9 cellular contexts compared by ENCODE assay signal in genomic region chr19:48616491-48617056, GRCh38. TPM values are rescaled to one million over a fixed set of nuclear protein-coding genes. Genes with fewer than 3 reads are reported as not detected.
A peak's percentile ranks its signal among the peaks of the same experiment; 100 is the strongest.
DNase-seq lines count a peak whose midpoint lies in the region; ATAC-seq and TF ChIP-seq lines count a peak whose summit lies in the region.
"Had no signal": no experiment of that assay in that cellular context is flagged by ENCODE, and none has a peak within 500 bp of the region (broad histone marks: within the 10 kb centered on the region; RNA-seq: fewer than 3 reads in every experiment).

No MANE protein-coding gene starts in this region.

- no peaks in the 10 kb centered on the region for H3K9me3 ChIP-seq in iPS-20b (ENCODE audit: insufficient read depth, low read depth, low read length)
- H3K9me3 ChIP-seq: pancreas had no signal

- peaks cover 4% of the 10 kb centered on the region for H3K27me3 Mint-ChIP-seq in activated naive CD4-positive, alpha-beta T cell treated with anti-CD3 and anti-CD28 coated beads, Interleukin-2, amount 10 ng/mL, durations not matched to agents 7 days and 5 days
- no peaks in the 10 kb centered on the region for H3K27me3 Mint-ChIP-seq in type B pancreatic cell

- no peak for DNase-seq in activated naive CD4-positive, alpha-beta T cell treated with anti-CD3 and anti-CD28 coated beads, Interleukin-2, amount 10 ng/mL, durations not matched to agents 7 days and 5 days
- DNase-seq in activated naive CD4-positive, alpha-beta T cell treated with anti-CD3 and anti-CD28 coated beads, Interleukin-2, amount 50 U/mL, for 16 hours, result no peak
- no peak for DNase-seq in activated naive CD4-positive, alpha-beta T cell treated with anti-CD3 and anti-CD28 coated beads, Interleukin-2, amount 50 U/mL, for 72 hours (ENCODE audit: low spot score in 2 of 2)
- no peak for DNase-seq in type B pancreatic cell (ENCODE audit: extremely low spot score, unreplicated experiment)
- DNase-seq in hypothalamus (lab: John Stamatoyannopoulos, UW), result no peak
- no peak for DNase-seq in NCI-H526 treated with DMSO at 0.1 percent for 48 hours (lab: John Stamatoyannopoulos, UW)
- DNase-seq in NCI-H128 (lab: John Stamatoyannopoulos, UW; ENCODE audit: unreplicated experiment), result no peak

- no peak overlapping the region for H3K27ac ChIP-seq in iPS-20b (ENCODE audit: low read length)
- H3K27ac ChIP-seq: pancreas had no signal

- H3K27me3 ChIP-seq in iPS-20b (ENCODE audit: insufficient read depth, low read length), result no peaks in the 10 kb centered on the region
- H3K27me3 ChIP-seq: pancreas had no signal

- peak overlapping the region; percentile 99; the same call in 1 of the 2 replicates for H3K9ac ChIP-seq in iPS-20b (ENCODE audit: low read depth, low read length)

- H3K36me3 ChIP-seq in iPS-20b (ENCODE audit: insufficient read depth, low read depth, low read length), result peaks cover 35% of the 10 kb centered on the region

- no peaks in the 10 kb centered on the region for H3K9me3 Mint-ChIP-seq in activated naive CD4-positive, alpha-beta T cell treated with anti-CD3 and anti-CD28 coated beads, Interleukin-2, amount 10 ng/mL, durations not matched to agents 7 days and 5 days
- H3K9me3 Mint-ChIP-seq in activated naive CD4-positive, alpha-beta T cell treated with anti-CD3 and anti-CD28 coated beads, Interleukin-2, amount 50 U/mL, for 72 hours, result no peaks in the 10 kb centered on the region
- H3K9me3 Mint-ChIP-seq in type B pancreatic cell, result no peaks in the 10 kb centered on the region

- peaks cover 43% of the 10 kb centered on the region for H3K4me1 Mint-ChIP-seq in activated naive CD4-positive, alpha-beta T cell treated with anti-CD3 and anti-CD28 coated beads, Interleukin-2, amount 10 ng/mL, durations not matched to agents 7 days and 5 days
- H3K4me1 Mint-ChIP-seq in type B pancreatic cell (ENCODE audit: unreplicated experiment), result peaks cover 22% of the 10 kb centered on the region

- ATAC-seq in activated naive CD4-positive, alpha-beta T cell treated with anti-CD3 and anti-CD28 coated beads, Interleukin-2, amount 50 U/mL, for 72 hours, result no peak
- ATAC-seq: pancreas had no signal

- no peak for TF ChIP-seq CTCF in type B pancreatic cell (conservative IDR thresholded peaks at IDR 0.05)

- peak overlapping the region; percentile 95; the same call in 1 of the 2 replicates for H3K4me3 ChIP-seq in iPS-20b (ENCODE audit: low read length)

- CTCF ChIA-PET in activated naive CD4-positive, alpha-beta T cell treated with anti-CD3 and anti-CD28 coated beads, Interleukin-2, amount 10 ng/mL, durations not matched to agents 7 days and 5 days (lab: Charles Lee), result interaction anchor here (1.1 to 3.0 kb wide), 3 partner anchors 7 to 283 kb away, joined by 3 to 13 read pairs (median 3); no protein-coding TSS in a partner anchor

- peaks cover 15% of the 10 kb centered on the region for H3K4me1 ChIP-seq in iPS-20b (ENCODE audit: insufficient read depth, low read length)

- peak overlapping the region; percentile 84 for H3K27ac Mint-ChIP-seq in activated naive CD4-positive, alpha-beta T cell treated with anti-CD3 and anti-CD28 coated beads, Interleukin-2, amount 10 ng/mL, durations not matched to agents 7 days and 5 days
- H3K27ac Mint-ChIP-seq in activated naive CD4-positive, alpha-beta T cell treated with anti-CD3 and anti-CD28 coated beads, Interleukin-2, amount 50 U/mL, for 72 hours, result peak overlapping the region; percentile 95 to 100
- H3K27ac Mint-ChIP-seq in type B pancreatic cell, result peak overlapping the region; percentile 99

- H3K4me3 Mint-ChIP-seq in activated naive CD4-positive, alpha-beta T cell treated with anti-CD3 and anti-CD28 coated beads, Interleukin-2, amount 10 ng/mL, durations not matched to agents 7 days and 5 days, result peak overlapping the region; percentile 95
- H3K4me3 Mint-ChIP-seq in type B pancreatic cell, result peak overlapping the region; percentile 97

- peaks cover 49% of the 10 kb centered on the region for H3K36me3 Mint-ChIP-seq in activated naive CD4-positive, alpha-beta T cell treated with anti-CD3 and anti-CD28 coated beads, Interleukin-2, amount 10 ng/mL, durations not matched to agents 7 days and 5 days
- H3K36me3 Mint-ChIP-seq in activated naive CD4-positive, alpha-beta T cell treated with anti-CD3 and anti-CD28 coated beads, Interleukin-2, amount 50 U/mL, for 72 hours, result peaks cover 45 to 47% of the 10 kb centered on the region in 2 donors
- H3K36me3 Mint-ChIP-seq in type B pancreatic cell, result peaks cover 13% of the 10 kb centered on the region

RNA-seq across cellular contexts. Expression of gene FAM83E, which starts 1.7 kb away (rescaled TPM):
- 1 to 10 TPM; 5.5 to 9.1 TPM for total RNA-seq in activated naive CD4-positive, alpha-beta T cell treated with anti-CD3 and anti-CD28 coated beads, Interleukin-2, amount 50 U/mL, for 72 hours
- 6.1 and 8.1 TPM in 2 replicates for total RNA-seq in type B pancreatic cell (ENCODE audit: low replicate concordance)

RNA-seq across cellular contexts. Expression of gene RPL18, which starts 2.4 kb away (rescaled TPM):
- 1,000 to 10,000 TPM; 2,030 to 2,264 TPM for total RNA-seq in activated naive CD4-positive, alpha-beta T cell treated with anti-CD3 and anti-CD28 coated beads, Interleukin-2, amount 50 U/mL, for 72 hours
- total RNA-seq in type B pancreatic cell (ENCODE audit: low replicate concordance), result 1,623 and 1,815 TPM in 2 replicates

RNA-seq across cellular contexts. Expression of gene SPHK2, which starts 2.7 kb away (rescaled TPM):
- 10 to 100 TPM; 25.7 to 40.4 TPM for total RNA-seq in activated naive CD4-positive, alpha-beta T cell treated with anti-CD3 and anti-CD28 coated beads, Interleukin-2, amount 50 U/mL, for 72 hours
- 44.0 and 47.1 TPM in 2 replicates for total RNA-seq in type B pancreatic cell (ENCODE audit: low replicate concordance)

RNA-seq across cellular contexts. Expression of gene SPACA4, which starts 10.0 kb away (rescaled TPM):
- total RNA-seq in activated naive CD4-positive, alpha-beta T cell treated with anti-CD3 and anti-CD28 coated beads, Interleukin-2, amount 50 U/mL, for 72 hours, result not detected
- not detected in 2 replicates for total RNA-seq in type B pancreatic cell (ENCODE audit: low replicate concordance)
- total RNA-seq: pancreas had no signal

RNA-seq across cellular contexts. Expression of gene DBP, which starts 20.6 kb away (rescaled TPM):
- 10 to 100 TPM; 10.5 to 16.9 TPM for total RNA-seq in activated naive CD4-positive, alpha-beta T cell treated with anti-CD3 and anti-CD28 coated beads, Interleukin-2, amount 50 U/mL, for 72 hours
- 24.5 and 31.5 TPM in 2 replicates for total RNA-seq in type B pancreatic cell (ENCODE audit: low replicate concordance)
